Comparison of ENCODE assay signal across 12 cellular contexts in the genomic region with DNA sequence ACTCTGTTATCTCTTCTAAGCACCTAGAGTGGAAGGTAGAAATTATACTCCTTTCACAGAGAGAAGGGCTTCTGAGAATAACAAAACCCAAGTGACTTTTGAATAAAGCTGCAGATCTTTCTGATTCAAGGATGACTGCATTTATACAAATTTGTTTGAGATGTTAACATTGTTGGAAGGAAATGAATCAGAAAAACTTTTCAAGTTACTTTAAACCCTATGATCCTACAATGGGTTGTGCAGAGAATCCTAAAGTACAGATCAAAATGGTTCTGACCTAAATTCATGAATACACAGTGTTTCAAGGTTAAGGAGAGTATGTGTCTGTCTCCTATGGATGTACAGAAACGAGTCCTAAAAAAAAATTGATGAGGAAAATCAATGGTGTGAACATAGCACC.
DNase-seq lines count a peak whose midpoint lies in the region; TF ChIP-seq lines count a peak whose summit lies in the region.
"Had no signal": no experiment of that assay in that cellular context is flagged by ENCODE, and none has a peak within 500 bp of the region (broad histone marks: within the 10 kb centered on the region; RNA-seq: fewer than 3 reads in every experiment).

No MANE protein-coding gene starts in this region.

- H3K4me1 ChIP-seq in ACC112 (ENCODE audit: control insufficient read depth, insufficient read depth, low read length, unreplicated experiment), result peaks cover 26% of the 10 kb centered on the region
- H3K4me1 ChIP-seq in HAP-1, result no peaks in the 10 kb centered on the region; the same call in 1 of the 2 replicates

- H3K4me3 ChIP-seq in ACC112 (ENCODE audit: low read depth, low read length), result peak overlapping the region; percentile 59
- H3K4me3 ChIP-seq in astrocyte of the cerebellum (ENCODE audit: low read depth, low read length), result peak overlapping the region; percentile 49
- H3K4me3 ChIP-seq in HAP-1, result no peak overlapping the region
- H3K4me3 ChIP-seq: SJSA1 had no signal

- peaks cover 6% of the 10 kb centered on the region for H3K4me1 Mint-ChIP-seq in activated T-cell treated with anti-CD3 and anti-CD28 coated beads, Interleukin-2, amount 50 U/mL, for 24 hours (ENCODE audit: low read depth)
- H3K4me1 Mint-ChIP-seq: central memory CD8-positive, alpha-beta T cell had no signal

- H3K9me3 Mint-ChIP-seq in activated T-cell treated with anti-CD3 and anti-CD28 coated beads, Interleukin-2, amount 50 U/mL, for 24 hours, result no peaks in the 10 kb centered on the region
- H3K9me3 Mint-ChIP-seq: central memory CD8-positive, alpha-beta T cell had no signal

- in situ Hi-C loops in astrocyte of the cerebellum (cut with HindIII; ENCODE audit: low sequenced_read_pairs) (no loop called here), HAP-1 (cut with MboI; ENCODE audit: low sequenced_read_pairs) (no loop called here)

- H3K79me2 ChIP-seq in ACC112 (ENCODE audit: control insufficient read depth, insufficient read depth, low read length, unreplicated experiment), result no peaks in the 10 kb centered on the region

- H3K9me3 ChIP-seq in HAP-1, result no peaks in the 10 kb centered on the region
- H3K9me3 ChIP-seq: SJSA1 had no signal

- H3K36me3 Mint-ChIP-seq in activated T-cell treated with anti-CD3 and anti-CD28 coated beads, Interleukin-2, amount 50 U/mL, for 24 hours (ENCODE audit: low read depth), result no peaks in the 10 kb centered on the region

- H3K4me3 Mint-ChIP-seq in activated T-cell treated with anti-CD3 and anti-CD28 coated beads, Interleukin-2, amount 50 U/mL, for 24 hours, result no peak overlapping the region
- H3K4me3 Mint-ChIP-seq: central memory CD8-positive, alpha-beta T cell had no signal

- H3K27ac ChIP-seq in ACC112 (ENCODE audit: low read depth, low read length), result no peak overlapping the region
- H3K27ac ChIP-seq: SJSA1 had no signal

- H2AFZ ChIP-seq in ACC112 (ENCODE audit: low read length, unreplicated experiment), result no peak overlapping the region

- TF ChIP-seq CTCF in astrocyte of the cerebellum (IDR thresholded peaks at IDR 0.05; ENCODE audit: low read depth, low read length, missing control alignments), result no peak

- peaks cover 11% of the 10 kb centered on the region for H3K27me3 Mint-ChIP-seq in activated T-cell treated with anti-CD3 and anti-CD28 coated beads, Interleukin-2, amount 50 U/mL, for 24 hours

- H3K27ac Mint-ChIP-seq in activated T-cell treated with anti-CD3 and anti-CD28 coated beads, Interleukin-2, amount 50 U/mL, for 24 hours, result no peak overlapping the region

- no peaks in the 10 kb centered on the region for H3K27me3 ChIP-seq in ACC112 (ENCODE audit: insufficient read depth, low read length)
- no peaks in the 10 kb centered on the region for H3K27me3 ChIP-seq in HAP-1 (ENCODE audit: low read depth)

- DNase-seq in astrocyte of the cerebellum (ENCODE audit: low read depth) (no peak), inferior parietal cortex (ENCODE audit: extremely low spot score) (peak; percentile 36), putamen (ENCODE audit: low spot score) (peak; percentile 11), NCI-H187 treated with DMSO at 0.1 percent for 48 hours (lab: John Stamatoyannopoulos, UW) (no peak), HAP-1 (ENCODE audit: low spot score in 2 of 2) (no peak)
- no peak for DNase-seq in activated CD4-positive, alpha-beta T cell treated with anti-CD3 and anti-CD28 coated beads, Interleukin-2, amount 50 U/mL, for 1 hour
- no peak for DNase-seq in activated T-cell treated with anti-CD3 and anti-CD28 coated beads, Interleukin-2, amount 50 U/mL, for 24 hours
- DNase-seq: activated gamma-delta T cell treated with Interleukin-2 at 50 U/mL for 16 hours, HCEC 1CT had no signal

- H3K36me3 ChIP-seq in ACC112 (ENCODE audit: insufficient read depth, low read length), result no peaks in the 10 kb centered on the region
- H3K36me3 ChIP-seq in HAP-1 (replicated peaks), result no peaks in the 10 kb centered on the region
- H3K36me3 ChIP-seq: SJSA1 had no signal

Comparison
In these comparisons a context has a peak if more than half of its experiments do, and no peak if none do; other contexts are left out.
1. DNase-seq: peak in inferior parietal cortex (single experiment) and putamen (single experiment); none in astrocyte of the cerebellum (single experiment), activated CD4-positive, alpha-beta T cell treated with anti-CD3 and anti-CD28 coated beads, Interleukin-2, amount 50 U/mL, for 1 hour (single experiment), activated T-cell treated with anti-CD3 and anti-CD28 coated beads, Interleukin-2, amount 50 U/mL, for 24 hours (single experiment), NCI-H187 treated with DMSO at 0.1 percent for 48 hours (single experiment) and HAP-1 (0 of 2).